ENCODE assay signal across 27 cellular contexts in genomic region chr2:216001201-216001600, GRCh38. TPM values are rescaled to one million over a fixed set of nuclear protein-coding genes. Genes with fewer than 3 reads are reported as not detected.
DNase-seq lines count a peak whose midpoint lies in the region; ATAC-seq, FAIRE-seq and TF ChIP-seq lines count a peak whose summit lies in the region.
"Had no signal": no experiment of that assay in that cellular context is flagged by ENCODE, and none has a peak within 500 bp of the region (broad histone marks: within the 10 kb centered on the region; RNA-seq: fewer than 3 reads in every experiment).

No MANE protein-coding gene starts in this region.

- H3K4me2 ChIP-seq in parathyroid adenoma (ENCODE audit: low read length) (no peak overlapping the region), Karpas-422 (ENCODE audit: low read depth, low read length, poor library complexity, severe bottlenecking) (no peak overlapping the region)
- H3K4me2 ChIP-seq: smooth muscle cell had no signal

- intact Hi-C loops in ovary (cut with DNase I) = no loop called here

- TF ChIP-seq CTCF in WTC11 (IDR thresholded peaks at IDR 0.05) (no peak), parathyroid adenoma (IDR thresholded peaks at IDR 0.05) (no peak), ovary (IDR thresholded peaks at IDR 0.05) (no peak)

- peaks cover 35% of the 10 kb centered on the region for H3K4me1 Mint-ChIP-seq in WTC11

- FAIRE-seq in GM12892 (lab: Jason Lieb, UNC) = peak; percentile 74
- FAIRE-seq: colon, HTR-8/SVneo, keratinocyte had no signal

- no peak overlapping the region for H3K27ac Mint-ChIP-seq in WTC11
- H3K27ac Mint-ChIP-seq: activated CD4-positive, alpha-beta memory T cell treated with anti-CD3 and anti-CD28 coated beads, Interleukin-2, amount 10 ng/mL, durations not matched to agents 7 days and 5 days; effector memory CD8-positive, alpha-beta T cell had no signal

- H2AFZ ChIP-seq in parathyroid adenoma (peak overlapping the region; percentile 35), Karpas-422 (ENCODE audit: low read length) (no peak overlapping the region)

- H3K9me3 ChIP-seq in parathyroid adenoma (ENCODE audit: control insufficient read depth, low read length) = no peaks in the 10 kb centered on the region
- H3K9me3 ChIP-seq in ovary = no peaks in the 10 kb centered on the region
- H3K9me3 ChIP-seq in Karpas-422 (ENCODE audit: low read length) = no peaks in the 10 kb centered on the region
- H3K9me3 ChIP-seq: esophagus squamous epithelium, gastrocnemius medialis, neutrophil had no signal

- POLR2A ChIA-PET in WTC11 (lab: Charles Lee) = interaction anchor here (1.4 kb wide), 1 partner anchor 16 kb away, joined by 3 read pairs; no protein-coding TSS in a partner anchor

- ATAC-seq in GM21786 (IDR thresholded peaks at IDR 0.05; ENCODE audit: unreplicated experiment) (peak; percentile 37), WTC11 (peak; percentile 57)
- ATAC-seq: effector memory CD8-positive, alpha-beta T cell; gastrocnemius medialis; Right ventricle myocardium inferior had no signal

- H3K79me2 ChIP-seq in parathyroid adenoma = peaks cover 6% of the 10 kb centered on the region
- H3K79me2 ChIP-seq in Karpas-422 (ENCODE audit: low read length) = no peaks in the 10 kb centered on the region

- H3K4me3 ChIP-seq in parathyroid adenoma (ENCODE audit: low read depth, low read length) (no peak overlapping the region), ovary (no peak overlapping the region), Karpas-422 (ENCODE audit: low read length) (no peak overlapping the region)
- H3K4me3 ChIP-seq: esophagus squamous epithelium, gastrocnemius medialis, lung, smooth muscle cell had no signal

- no peaks in the 10 kb centered on the region for H3K36me3 ChIP-seq in parathyroid adenoma (ENCODE audit: control insufficient read depth, insufficient read depth, low read length)
- H3K36me3 ChIP-seq in ovary = no peaks in the 10 kb centered on the region
- no peaks in the 10 kb centered on the region for H3K36me3 ChIP-seq in Karpas-422 (ENCODE audit: insufficient read depth, low read length)
- H3K36me3 ChIP-seq: gastrocnemius medialis had no signal

- no peak for DNase-seq in GM12892 (ENCODE audit: insufficient read length)
- no peak for DNase-seq in WTC11 (ENCODE audit: low spot score)
- no peak for DNase-seq in ovary
- DNase-seq in Karpas-422 = no peak
- no peak for DNase-seq in glomerular visceral epithelial cell (ENCODE audit: extremely low spot score)
- DNase-seq: activated CD4-positive, alpha-beta memory T cell treated with anti-CD3 and anti-CD28 coated beads, Interleukin-2, amount 10 ng/mL, durations not matched to agents 7 days and 5 days; activated CD4-positive, CD25-positive, alpha-beta regulatory T cell; activated gamma-delta T cell treated with Interleukin-2 at 50 U/mL for 16 hours; activated T-cell treated with anti-CD3 and anti-CD28 coated beads for 4 hours; effector memory CD8-positive, alpha-beta T cell; esophagus squamous epithelium; gastrocnemius medialis; H7; NCI-H1092; NCI-H2081; NCI-H446 treated with DMSO at 0.1 percent for 48 hours; stimulated activated CD4-positive, alpha-beta T cell treated with anti-CD3 and anti-CD28 coated beads, Interleukin-2, amount 100 ng/mL, for 48 hours had no signal

- H3K9ac ChIP-seq in parathyroid adenoma = no peak overlapping the region
- no peak overlapping the region for H3K9ac ChIP-seq in Karpas-422 (ENCODE audit: low read length)

- TF ChIP-seq EP300 in ovary (IDR thresholded peaks at IDR 0.05) = no peak

- H3K27me3 Mint-ChIP-seq in WTC11 (ENCODE audit: low read depth) = no peaks in the 10 kb centered on the region
- H3K27me3 Mint-ChIP-seq: activated CD4-positive, alpha-beta memory T cell treated with anti-CD3 and anti-CD28 coated beads, Interleukin-2, amount 10 ng/mL, durations not matched to agents 7 days and 5 days; brain; effector memory CD8-positive, alpha-beta T cell had no signal

- H3K4me1 ChIP-seq in parathyroid adenoma (peaks cover 5% of the 10 kb centered on the region), ovary (ENCODE audit: insufficient read depth) (peaks cover 1% of the 10 kb centered on the region), Karpas-422 (ENCODE audit: low read length) (no peaks in the 10 kb centered on the region)
- H3K4me1 ChIP-seq: gastrocnemius medialis had no signal

- 76 to 87% (median 81%) methylated on average over 5 of the region's 5 CpGs for WGBS in ovary, 3 donors

- H3K9me3 Mint-ChIP-seq in WTC11 = no peaks in the 10 kb centered on the region
- H3K9me3 Mint-ChIP-seq: activated CD4-positive, alpha-beta memory T cell treated with anti-CD3 and anti-CD28 coated beads, Interleukin-2, amount 10 ng/mL, durations not matched to agents 7 days and 5 days; brain; effector memory CD8-positive, alpha-beta T cell had no signal

- CTCF ChIA-PET in WTC11 (lab: Charles Lee) = interaction anchor here (1.7 kb wide), 1 partner anchor 51 kb away, joined by 5 read pairs; no protein-coding TSS in a partner anchor

- no peaks in the 10 kb centered on the region for H4K20me1 ChIP-seq in Karpas-422 (ENCODE audit: insufficient read depth, low read depth, low read length)

- H3K27ac ChIP-seq in parathyroid adenoma = no peak overlapping the region
- no peak overlapping the region for H3K27ac ChIP-seq in ovary
- no peak overlapping the region for H3K27ac ChIP-seq in Karpas-422 (ENCODE audit: low read length)
- H3K27ac ChIP-seq: gastrocnemius medialis, neutrophil had no signal

- H3K9me2 ChIP-seq in Karpas-422 (replicated peaks; ENCODE audit: insufficient read depth, low read length) = no peaks in the 10 kb centered on the region

- H3K27me3 ChIP-seq in parathyroid adenoma (ENCODE audit: control insufficient read depth, insufficient read depth, low read length) (no peaks in the 10 kb centered on the region), ovary (no peaks in the 10 kb centered on the region), Karpas-422 (ENCODE audit: low read length) (no peaks in the 10 kb centered on the region)
- H3K27me3 ChIP-seq: esophagus squamous epithelium, gastrocnemius medialis, neutrophil had no signal

- no peak overlapping the region for H3K4me3 Mint-ChIP-seq in WTC11
- H3K4me3 Mint-ChIP-seq: activated CD4-positive, alpha-beta memory T cell treated with anti-CD3 and anti-CD28 coated beads, Interleukin-2, amount 10 ng/mL, durations not matched to agents 7 days and 5 days; brain; effector memory CD8-positive, alpha-beta T cell had no signal

- H3K36me3 Mint-ChIP-seq in WTC11 = peaks cover 3% of the 10 kb centered on the region; the same call in 1 of the 2 replicates

- TF ChIP-seq POLR2A in GM12892 (IDR thresholded peaks at IDR 0.05; ENCODE audit: low read depth, low read length) (no peak), ovary (IDR thresholded peaks at IDR 0.05) (no peak)

TF ChIP-seq in WTC11, 78 proteins besides CTCF, POLR2A, EP300 and RAD21:
- TF ChIP-seq ZNF512 (CRISPR knock-in tag; IDR thresholded peaks at IDR 0.05; ENCODE audit: borderline replicate concordance) (no peak), CBFB (CRISPR knock-in tag; IDR thresholded peaks at IDR 0.05; ENCODE audit: low read depth) (no peak)
TF ChIP-seq in WTC11: peak in this region for 0.

RNA-seq across cellular contexts. Expression of gene MREG, which starts 12.2 kb away (rescaled TPM):
- polyA plus RNA-seq in GM12892 (2012; ENCODE audit: missing spikeins) = 34.5 TPM
- total RNA-seq in WTC11 (2021) (22.4 to 23.8 TPM (median 23.0 TPM) in 3 replicates), ovary (1 to 10 TPM; 1.5 to 5.4 (median 2.2) TPM)
- polyA plus RNA-seq in ovary = 1 to 10 TPM in 1 of 2 donors, under 1 TPM in 1; 0.85 to 1.8 TPM
- total RNA-seq in Karpas-422 (2014; rRNA removed; shearing (Covaris generic); ENCODE audit: low replicate concordance) = 0.11 and 0.15 TPM in 2 replicates
